18 cellular contexts compared by ENCODE assay signal in the genomic region with DNA sequence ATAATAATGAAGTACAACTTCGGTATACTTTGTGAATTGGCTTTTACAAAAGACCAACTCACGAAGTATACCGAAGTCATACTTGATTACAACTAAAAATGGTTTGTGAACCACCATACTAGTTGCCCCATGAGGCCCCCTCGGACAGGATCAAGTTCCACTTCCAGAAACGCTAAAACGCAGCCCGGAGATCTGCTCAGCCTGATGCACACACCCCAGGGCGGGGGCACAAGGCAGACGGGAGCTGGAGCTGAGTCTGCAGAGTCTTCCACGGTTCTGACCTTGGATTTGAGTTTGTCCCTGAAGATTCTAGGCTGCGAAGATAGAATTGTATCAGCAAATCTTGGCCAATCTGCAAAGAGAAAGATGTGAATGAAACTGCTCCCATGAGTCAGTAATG.
A peak's percentile ranks its signal among the peaks of the same experiment; 100 is the strongest.
DNase-seq lines count a peak whose midpoint lies in the region; ATAC-seq, FAIRE-seq and TF ChIP-seq lines count a peak whose summit lies in the region.
"Had no signal": no experiment of that assay in that cellular context is flagged by ENCODE, and none has a peak within 500 bp of the region (broad histone marks: within the 10 kb centered on the region; RNA-seq: fewer than 3 reads in every experiment).

No MANE protein-coding gene starts in this region.

- no peaks in the 10 kb centered on the region for H3K9me3 ChIP-seq in left ventricle myocardium inferior (replicated peaks)
- H3K9me3 ChIP-seq: BLaER1 treated with 17β-estradiol and CSF1 and Interleukin-3, amounts not matched to agents 10 nM and 100 nM had no signal

- H3K27ac ChIP-seq in left ventricle myocardium inferior (replicated peaks) = no peak overlapping the region
- H3K27ac ChIP-seq: BLaER1 treated with 17β-estradiol and CSF1 and Interleukin-3, amounts not matched to agents 10 nM and 100 nM had no signal

- ATAC-seq in Right ventricle myocardium superior (ENCODE audit: poor library complexity) (no peak), GM19397 (IDR thresholded peaks at IDR 0.05; ENCODE audit: unreplicated experiment) (no peak)
- ATAC-seq: GM12878, GM23338, HepG2 had no signal

- H3K36me3 ChIP-seq in left ventricle myocardium inferior (no peaks in the 10 kb centered on the region), bronchial epithelial cell (ENCODE audit: control insufficient read depth, insufficient read depth, low read length) (no peaks in the 10 kb centered on the region)
- H3K36me3 ChIP-seq: BLaER1 treated with 17β-estradiol and CSF1 and Interleukin-3, amounts not matched to agents 10 nM and 100 nM had no signal

- intact Hi-C loops in Right ventricle myocardium superior (cut with DNase I) (no loop called here), left ventricle myocardium inferior (cut with micrococcal nuclease) (no loop called here)

- FAIRE-seq in bronchial epithelial cell (lab: Jason Lieb, UNC) (peak; percentile 47), HTR-8/SVneo (lab: Jason Lieb, UNC) (no peak)
- FAIRE-seq: GM12878, GM18507, HepG2 had no signal

- H3K27me3 ChIP-seq in left ventricle myocardium inferior (ENCODE audit: low read depth) = peaks cover 24% of the 10 kb centered on the region
- no peaks in the 10 kb centered on the region for H3K27me3 ChIP-seq in bronchial epithelial cell (ENCODE audit: control insufficient read depth, insufficient read depth, low read length)
- H3K27me3 ChIP-seq: BLaER1 treated with 17β-estradiol and CSF1 and Interleukin-3, amounts not matched to agents 10 nM and 100 nM had no signal

- peaks cover 30% of the 10 kb centered on the region for H3K4me1 ChIP-seq in left ventricle myocardium inferior

- H3K4me3 ChIP-seq in left ventricle myocardium inferior (no peak overlapping the region), bronchial epithelial cell (ENCODE audit: low read depth, low read length) (no peak overlapping the region)
- H3K4me3 ChIP-seq: BLaER1 treated with 17β-estradiol and CSF1 and Interleukin-3, amounts not matched to agents 10 nM and 100 nM; GM12878; GM23338 had no signal

- DNase-seq in Right ventricle myocardium superior (peak; percentile 14), left ventricle myocardium inferior (no peak), bronchial epithelial cell (ENCODE audit: low read depth) (no peak), left kidney (ENCODE audit: low read depth, low spot score) (peak; percentile 71), HTR-8/SVneo (ENCODE audit: insufficient read length, low spot score) (no peak)
- no peak for DNase-seq in stimulated activated CD4-positive, alpha-beta T cell treated with anti-CD3 and anti-CD28 coated beads, Interleukin-4, amount 100 ng/mL, for 1 hour
- DNase-seq: 8988T; ACHN; Calu3; CD4-positive, CD25-positive, alpha-beta regulatory T cell; DMS 273 treated with DMSO at 0.1 percent for 48 hours; H7 had no signal

- TF ChIP-seq CTCF in left ventricle myocardium inferior (IDR thresholded peaks at IDR 0.05; ENCODE audit: borderline replicate concordance) (no peak), bronchial epithelial cell (IDR thresholded peaks at IDR 0.05; ENCODE audit: insufficient read depth, low read length, severe bottlenecking) (no peak)

Comparison
In these comparisons a context has a peak if more than half of its experiments do, and no peak if none do; other contexts are left out.
1. DNase-seq: peak in Right ventricle myocardium superior (single experiment) and left kidney (single experiment); none in left ventricle myocardium inferior (single experiment), bronchial epithelial cell (single experiment), HTR-8/SVneo (single experiment) and stimulated activated CD4-positive, alpha-beta T cell treated with anti-CD3 and anti-CD28 coated beads, Interleukin-4, amount 100 ng/mL, for 1 hour (single experiment).